16 cellular contexts compared by ENCODE assay signal in genomic region chr12:104596876-104597833, GRCh38.
A peak's percentile ranks its signal among the peaks of the same experiment; 100 is the strongest.
DNase-seq lines count a peak whose midpoint lies in the region; ATAC-seq and TF ChIP-seq lines count a peak whose summit lies in the region.
"Had no signal": no experiment of that assay in that cellular context is flagged by ENCODE, and none has a peak within 500 bp of the region (broad histone marks: within the 10 kb centered on the region; RNA-seq: fewer than 3 reads in every experiment).

No MANE protein-coding gene starts in this region.

- H2BK5ac ChIP-seq in H9 (ENCODE audit: insufficient read length, low read length), result no peak overlapping the region

- WGBS in H9 (ENCODE audit: extremely low coverage, insufficient read length, low lambda C conversion rate), result no CpG with 5 or more reads among the region's 16 CpGs

- no peak overlapping the region for H3K4me2 ChIP-seq in H9 (ENCODE audit: insufficient read depth, insufficient read length, low read length)

- H3K79me2 ChIP-seq in H9 (ENCODE audit: insufficient read depth, low read length), result 0 out of 2 replicates have a peak, but pooled peaks cover 2% of the 10 kb centered on the region

- no peak overlapping the region for H2BK12ac ChIP-seq in H9 (ENCODE audit: insufficient read length, low read depth, low read length)

- H3K36me3 ChIP-seq in uterus, result no peaks in the 10 kb centered on the region
- H3K36me3 ChIP-seq: right atrium auricular region had no signal

- no peak overlapping the region for H3K9ac ChIP-seq in H9 (ENCODE audit: extremely low read depth, insufficient read length, low read length)

- H3K27ac ChIP-seq in uterus (peak overlapping the region; percentile 70 to 74), H9 (ENCODE audit: insufficient read length, low read depth, low read length) (no peak overlapping the region)

- no peak for TF ChIP-seq POLR2A in uterus (IDR thresholded peaks at IDR 0.05)

- no peak overlapping the region for H4K8ac ChIP-seq in H9 (replicated peaks; ENCODE audit: insufficient read length, low read depth, low read length)

- no peak overlapping the region for H3K56ac ChIP-seq in H9 (ENCODE audit: insufficient read length, low read depth, low read length)

- H2AFZ ChIP-seq in H9 (ENCODE audit: low read length), result no peak overlapping the region

- no peak for ATAC-seq in activated CD4-positive, alpha-beta T cell treated with anti-CD3 and anti-CD28 coated beads for 36 hours
- ATAC-seq in activated B cell treated with CpG ODN at 0.5 μM for 24 hours (ENCODE audit: low read depth) (no peak), memory B cell (ENCODE audit: low read depth) (no peak), GM18907 (IDR thresholded peaks at IDR 0.05; ENCODE audit: unreplicated experiment) (no peak)
- ATAC-seq: activated naive CD4-positive, alpha-beta T cell treated with anti-CD3 and anti-CD28 coated beads, Interleukin-2, amount 50 U/mL, for 72 hours had no signal

- H3K27me3 ChIP-seq in uterus (no peaks in the 10 kb centered on the region), H9 (ENCODE audit: insufficient read depth, low read length) (no peaks in the 10 kb centered on the region)
- H3K27me3 ChIP-seq: right atrium auricular region had no signal

- no peak overlapping the region for H3T11ph ChIP-seq in H9 (ENCODE audit: low read length)

- CTCF ChIA-PET in activated CD4-positive, alpha-beta T cell treated with anti-CD3 and anti-CD28 coated beads for 36 hours (lab: Charles Lee), result no interaction called here
- CTCF ChIA-PET in activated CD4-positive, alpha-beta T cell treated with anti-CD3 and anti-CD28 coated beads, Interleukin-2, amount 10 ng/mL, durations not matched to agents 7 days and 5 days (lab: Charles Lee), result no interaction called here
- CTCF ChIA-PET in activated B cell treated with CpG ODN at 0.5 μM for 24 hours (lab: Charles Lee), result no interaction called here

- no peak overlapping the region for H3K4me3 ChIP-seq in uterus
- H3K4me3 ChIP-seq: right atrium auricular region had no signal

- no peak overlapping the region for H2BK15ac ChIP-seq in H9 (ENCODE audit: low read depth, low read length)

- no peak overlapping the region for H4K5ac ChIP-seq in H9 (ENCODE audit: insufficient read length, low read depth, low read length)

- no peaks in the 10 kb centered on the region for H3K36me3 Mint-ChIP-seq in activated CD4-positive, alpha-beta T cell treated with anti-CD3 and anti-CD28 coated beads for 36 hours (ENCODE audit: low read depth)
- peaks cover 16% of the 10 kb centered on the region for H3K36me3 Mint-ChIP-seq in activated CD4-positive, alpha-beta T cell treated with anti-CD3 and anti-CD28 coated beads, Interleukin-2, amount 10 ng/mL, durations not matched to agents 7 days and 5 days (ENCODE audit: low read depth)
- H3K36me3 Mint-ChIP-seq in activated B cell treated with CpG ODN at 0.5 μM for 24 hours (ENCODE audit: low read depth) (peaks cover 6% of the 10 kb centered on the region), memory B cell (peaks cover 3% of the 10 kb centered on the region), H9 (ENCODE audit: insufficient read depth in 1 of 3, low read depth in 3 of 3) (no peaks in the 10 kb centered on the region)

- H3K23me2 ChIP-seq in H9 (ENCODE audit: insufficient read length, low read depth, low read length, poor library complexity, severe bottlenecking), result no peaks in the 10 kb centered on the region

- no peak overlapping the region for H3K18ac ChIP-seq in H9 (ENCODE audit: insufficient read length, low read depth, low read length)

- H3K79me1 ChIP-seq in H9 (ENCODE audit: insufficient read depth, low read depth, low read length, poor library complexity, severe bottlenecking), result no peaks in the 10 kb centered on the region

- no peak overlapping the region for H3K23ac ChIP-seq in H9 (ENCODE audit: insufficient read length, low read depth, low read length)

- H2BK20ac ChIP-seq in H9 (ENCODE audit: low read depth, low read length, poor library complexity, severe bottlenecking), result no peak overlapping the region

- no peak overlapping the region for H2AK5ac ChIP-seq in H9 (ENCODE audit: insufficient read length, low read length)

- H3K14ac ChIP-seq in H9 (ENCODE audit: insufficient read depth, low read length), result no peak overlapping the region

- H3K4me1 ChIP-seq in uterus, result peaks cover 11 to 18% of the 10 kb centered on the region in 2 donors
- H3K4me1 ChIP-seq in H9 (ENCODE audit: insufficient read depth, low read length), result peaks cover 4% of the 10 kb centered on the region
- H3K4me1 ChIP-seq: Caco-2 had no signal

- peaks cover 12% of the 10 kb centered on the region for H3K4me1 Mint-ChIP-seq in activated CD4-positive, alpha-beta T cell treated with anti-CD3 and anti-CD28 coated beads for 36 hours
- H3K4me1 Mint-ChIP-seq in activated CD4-positive, alpha-beta T cell treated with anti-CD3 and anti-CD28 coated beads, Interleukin-2, amount 10 ng/mL, durations not matched to agents 7 days and 5 days, result peaks cover 24% of the 10 kb centered on the region
- peaks cover 86% of the 10 kb centered on the region for H3K4me1 Mint-ChIP-seq in activated B cell treated with CpG ODN at 0.5 μM for 24 hours
- peaks cover 51% of the 10 kb centered on the region for H3K4me1 Mint-ChIP-seq in memory B cell
- H3K4me1 Mint-ChIP-seq in H9, result peaks cover 33 to 40% of the 10 kb centered on the region in 2 experiments

- no peak overlapping the region for H2BK120ac ChIP-seq in H9 (ENCODE audit: low read depth, low read length, poor library complexity, severe bottlenecking)

- H3K27ac Mint-ChIP-seq in activated CD4-positive, alpha-beta T cell treated with anti-CD3 and anti-CD28 coated beads for 36 hours, result peak overlapping the region; percentile 17
- no peak overlapping the region for H3K27ac Mint-ChIP-seq in activated CD4-positive, alpha-beta T cell treated with anti-CD3 and anti-CD28 coated beads, Interleukin-2, amount 10 ng/mL, durations not matched to agents 7 days and 5 days
- H3K27ac Mint-ChIP-seq in activated B cell treated with CpG ODN at 0.5 μM for 24 hours (peak overlapping the region; percentile 54), memory B cell (peak overlapping the region; percentile 35), H9 (peak overlapping the region in 1 of 3 experiments; percentile 3; a peak in 2 of 7 replicates)
- H3K27ac Mint-ChIP-seq: activated naive CD4-positive, alpha-beta T cell treated with anti-CD3 and anti-CD28 coated beads, Interleukin-2, amount 50 U/mL, for 72 hours had no signal

- POLR2A ChIA-PET in activated CD4-positive, alpha-beta T cell treated with anti-CD3 and anti-CD28 coated beads for 36 hours (lab: Charles Lee), result no interaction called here
- POLR2A ChIA-PET in activated CD4-positive, alpha-beta T cell treated with anti-CD3 and anti-CD28 coated beads, Interleukin-2, amount 10 ng/mL, durations not matched to agents 7 days and 5 days (lab: Charles Lee), result no interaction called here
- POLR2A ChIA-PET in activated B cell treated with CpG ODN at 0.5 μM for 24 hours (lab: Charles Lee), result interaction anchor here (1.0 kb wide), 1 partner anchor 21 kb away, joined by 3 read pairs; no protein-coding TSS in a partner anchor

- H3K9me3 ChIP-seq in uterus, result no peaks in the 10 kb centered on the region
- no peaks in the 10 kb centered on the region for H3K9me3 ChIP-seq in H9 (ENCODE audit: control insufficient read depth, low read depth, low read length)
- H3K9me3 ChIP-seq: Caco-2, right atrium auricular region had no signal

- no peak overlapping the region for H3K4me3 Mint-ChIP-seq in activated CD4-positive, alpha-beta T cell treated with anti-CD3 and anti-CD28 coated beads for 36 hours
- H3K4me3 Mint-ChIP-seq in activated CD4-positive, alpha-beta T cell treated with anti-CD3 and anti-CD28 coated beads, Interleukin-2, amount 10 ng/mL, durations not matched to agents 7 days and 5 days, result no peak overlapping the region
- H3K4me3 Mint-ChIP-seq in activated B cell treated with CpG ODN at 0.5 μM for 24 hours (no peak overlapping the region), memory B cell (no peak overlapping the region), H9 (no peak overlapping the region)

- no peak overlapping the region for H4K91ac ChIP-seq in H9 (ENCODE audit: insufficient read length, low read depth, low read length)

- H3K9me3 Mint-ChIP-seq in activated CD4-positive, alpha-beta T cell treated with anti-CD3 and anti-CD28 coated beads for 36 hours (ENCODE audit: low read depth), result no peaks in the 10 kb centered on the region
- no peaks in the 10 kb centered on the region for H3K9me3 Mint-ChIP-seq in activated CD4-positive, alpha-beta T cell treated with anti-CD3 and anti-CD28 coated beads, Interleukin-2, amount 10 ng/mL, durations not matched to agents 7 days and 5 days
- no peaks in the 10 kb centered on the region for H3K9me3 Mint-ChIP-seq in activated B cell treated with CpG ODN at 0.5 μM for 24 hours
- no peaks in the 10 kb centered on the region for H3K9me3 Mint-ChIP-seq in memory B cell
- H3K9me3 Mint-ChIP-seq in H9, result no peaks in the 10 kb centered on the region; a peak in 1 of 5 replicates
- H3K9me3 Mint-ChIP-seq: activated naive CD4-positive, alpha-beta T cell treated with anti-CD3 and anti-CD28 coated beads, Interleukin-2, amount 50 U/mL, for 72 hours had no signal

- H3K27me3 Mint-ChIP-seq in activated CD4-positive, alpha-beta T cell treated with anti-CD3 and anti-CD28 coated beads for 36 hours, result no peaks in the 10 kb centered on the region
- H3K27me3 Mint-ChIP-seq in activated CD4-positive, alpha-beta T cell treated with anti-CD3 and anti-CD28 coated beads, Interleukin-2, amount 10 ng/mL, durations not matched to agents 7 days and 5 days, result no peaks in the 10 kb centered on the region
- H3K27me3 Mint-ChIP-seq in activated B cell treated with CpG ODN at 0.5 μM for 24 hours (no peaks in the 10 kb centered on the region), memory B cell (no peaks in the 10 kb centered on the region), H9 (ENCODE audit: low read depth) (no peaks in the 10 kb centered on the region)

- H3K4ac ChIP-seq in H9 (ENCODE audit: low read depth, low read length), result no peak overlapping the region

- no peak for DNase-seq in activated CD4-positive, alpha-beta T cell treated with anti-CD3 and anti-CD28 coated beads for 36 hours
- DNase-seq in activated CD4-positive, alpha-beta T cell treated with anti-CD3 and anti-CD28 coated beads, Interleukin-2, amount 10 ng/mL, durations not matched to agents 7 days and 5 days, result no peak
- DNase-seq in activated B cell treated with CpG ODN at 0.5 μM for 24 hours (no peak), memory B cell (ENCODE audit: low spot score in 2 of 2) (no peak), uterus (no peak), H9 (no peak), SIG-M5 treated with dmso at 0.1 percent for 504 hours (lab: John Stamatoyannopoulos, UW; ENCODE audit: unreplicated experiment) (no peak)
- DNase-seq: activated CD8-positive, alpha-beta memory T cell treated with anti-CD3 and anti-CD28 coated beads, Interleukin-2, amount 50 U/mL, for 48 hours; Caco-2; central memory CD4-positive, alpha-beta T cell; MM.1S; stimulated activated CD4-positive, alpha-beta T cell treated with anti-CD3 and anti-CD28 coated beads, Interleukin-4, amount 100 ng/mL, for 4 hours; stimulated activated naive CD4-positive, alpha-beta T cell treated with Interleukin-2 at 50 U/mL for 16 hours had no signal

- no peak for TF ChIP-seq CTCF in activated B cell treated with CpG ODN at 0.5 μM for 24 hours (IDR thresholded peaks at IDR 0.05)
- no peak for TF ChIP-seq CTCF in uterus (IDR thresholded peaks at IDR 0.05)
- TF ChIP-seq CTCF in H9 (conservative IDR thresholded peaks at IDR 0.05), result no peak

- intact Hi-C loops in activated CD4-positive, alpha-beta T cell treated with anti-CD3 and anti-CD28 coated beads for 36 hours (cut with DNase I, micrococcal nuclease), result no loop called here
- intact Hi-C loops in activated B cell treated with CpG ODN at 0.5 μM for 24 hours (cut with micrococcal nuclease), result loop anchor here (1.0 kb wide), 1 partner anchor 7 kb away; no protein-coding TSS in a partner anchor
- intact Hi-C loops in uterus (cut with DNase I; ENCODE audit: low total_unique reads), result no loop called here

- H4K20me1 ChIP-seq in H9 (ENCODE audit: control insufficient read depth, insufficient read depth, insufficient read length), result no peaks in the 10 kb centered on the region
